ENCODE assay signal across 11 cellular contexts in genomic region chr11:1595994-1596575, GRCh38. TPM values are rescaled to one million over a fixed set of nuclear protein-coding genes. Genes with fewer than 3 reads are reported as not detected.
DNase-seq lines count a peak whose midpoint lies in the region; ATAC-seq, FAIRE-seq and TF ChIP-seq lines count a peak whose summit lies in the region.
"Not testable (repeated sequence)": the region's sequence is repeated elsewhere in the genome, so short reads cannot be mapped to it uniquely, and the experiment has no call there.
"Had no signal": no experiment of that assay in that cellular context is flagged by ENCODE, and none has a peak within 500 bp of the region (broad histone marks: within the 10 kb centered on the region; RNA-seq: fewer than 3 reads in every experiment).

No MANE protein-coding gene starts in this region.

- peak; percentile 82 for FAIRE-seq in GM12892 (lab: Jason Lieb, UNC)

- H3K27ac ChIP-seq in A673 (ENCODE audit: low read depth, low read length, poor library complexity, severe bottlenecking) = not testable (repeated sequence)

- intact Hi-C loops in A673 (cut with micrococcal nuclease; ENCODE audit: unreplicated experiment) = not testable (repeated sequence)

- not testable (repeated sequence) for H3K4me3 Mint-ChIP-seq in chondrocyte (ENCODE audit: unreplicated experiment); glutamatergic neuron (ENCODE audit: unreplicated experiment)

- not testable (repeated sequence) for H3K4me1 Mint-ChIP-seq in chondrocyte (ENCODE audit: low read depth); glutamatergic neuron (ENCODE audit: low read depth, unreplicated experiment)

- H3K4me3 ChIP-seq in A673 (ENCODE audit: low read depth, low read length, poor library complexity, severe bottlenecking); LNCaP clone FGC (ENCODE audit: low read depth, low read length): not testable (repeated sequence)

- not testable (repeated sequence) for H3K9me3 Mint-ChIP-seq in chondrocyte (ENCODE audit: low read depth); glutamatergic neuron (ENCODE audit: unreplicated experiment)

- in situ Hi-C loops in SK-MEL-5 (cut with HindIII; ENCODE audit: low pct_unique_long_range_greater_than_20kb, low sequenced_read_pairs) = not testable (repeated sequence)

- BruUV-seq in A673 (replicated peaks; lab: Mats Ljungman, UMichigan) = not testable (repeated sequence)

- POLR2A ChIA-PET in A673 (lab: Charles Lee; ENCODE audit: low non-redundant PET) = not testable (repeated sequence)

- ATAC-seq in left lobe of liver = peak; percentile 9

- peaks cover 75% of the 10 kb centered on the region for H3K27me3 Mint-ChIP-seq in chondrocyte (ENCODE audit: low read depth)
- H3K27me3 Mint-ChIP-seq in glutamatergic neuron (ENCODE audit: unreplicated experiment) = not testable (repeated sequence)

- H3K27ac Mint-ChIP-seq in chondrocyte (ENCODE audit: unreplicated experiment) = not testable (repeated sequence)
- H3K27ac Mint-ChIP-seq in glutamatergic neuron (ENCODE audit: unreplicated experiment) = peak overlapping the region; percentile 7

- H3K36me3 Mint-ChIP-seq in chondrocyte (ENCODE audit: low read depth) = not testable (repeated sequence)
- peaks cover 14% of the 10 kb centered on the region for H3K36me3 Mint-ChIP-seq in glutamatergic neuron (ENCODE audit: unreplicated experiment)

- not testable (repeated sequence) for H3K9me3 ChIP-seq in A673 (ENCODE audit: low read depth, low read length, poor library complexity, severe bottlenecking)

- not testable (repeated sequence) for TF ChIP-seq POLR2A in GM12892 (IDR thresholded peaks at IDR 0.05; ENCODE audit: low read depth, low read length)

- DNase-seq in A673 (ENCODE audit: low spot score) = peak; percentile 21
- not testable (repeated sequence) for DNase-seq in GM12892 (ENCODE audit: insufficient read length); LNCaP clone FGC (ENCODE audit: low read depth); glutamatergic neuron; left lobe of liver (ENCODE audit: low spot score)
- DNase-seq in SK-MEL-5 (ENCODE audit: low read depth, low spot score) = peak; percentile 60
- DNase-seq in chondrocyte (ENCODE audit: low spot score) = peak; percentile 11
- DNase-seq in superior temporal gyrus (ENCODE audit: extremely low spot score) = peak; percentile 43

- H3K36me3 ChIP-seq in A673 (ENCODE audit: insufficient read depth, low read length, poor library complexity, severe bottlenecking) = not testable (repeated sequence)

- H3K4me1 ChIP-seq in A673 (ENCODE audit: insufficient read depth, low read length, poor library complexity, severe bottlenecking) = not testable (repeated sequence)

- TF ChIP-seq CTCF in A673 (conservative IDR thresholded peaks at IDR 0.05; ENCODE audit: low read depth, low read length); glutamatergic neuron (IDR thresholded peaks at IDR 0.05; ENCODE audit: partially characterized antibody, unreplicated experiment): not testable (repeated sequence)
- peak; percentile 13; the same call in 1 of the 2 replicates for TF ChIP-seq CTCF in LNCaP clone FGC (IDR thresholded peaks at IDR 0.05; ENCODE audit: control insufficient read depth, extremely low read depth, insufficient read depth)
- peak; percentile 59 for TF ChIP-seq CTCF in chondrocyte (IDR thresholded peaks at IDR 0.05)

- not testable (repeated sequence) for H3K27me3 ChIP-seq in A673 (replicated peaks; ENCODE audit: insufficient read depth, low read depth, low read length, poor library complexity)

- CTCF ChIA-PET in A673 (lab: Charles Lee) = interaction anchor here (0.9 to 1.0 kb wide), 2 partner anchors 21 to 57 kb away, joined by 4 to 12 read pairs; no protein-coding TSS in a partner anchor

RNA-seq across cellular contexts. Expression of gene KRTAP5-2, which starts 2.0 kb away (rescaled TPM):
- not detected in 2 replicates for total RNA-seq in A673 (2021)
- not detected for polyA plus RNA-seq in GM12892 (2012; ENCODE audit: missing spikeins)
- 0.26 and 0.72 TPM in 2 replicates for total RNA-seq in SK-MEL-5 (2014; rRNA removed; shearing (Covaris generic))
- polyA plus RNA-seq in SK-MEL-5 (2015; cell fraction: cytosol; rRNA removed) = 0.33 and 0.61 TPM in 2 replicates
- not detected in 2 replicates for polyA plus RNA-seq in SK-MEL-5 (2015; cell fraction: nucleus; rRNA removed)
- total RNA-seq in chondrocyte = not detected in 3 replicates
- not detected for total RNA-seq in glutamatergic neuron (ENCODE audit: unreplicated experiment)
- total RNA-seq in left lobe of liver = not detected
- total RNA-seq: A172, Daoy, SJSA1 had no signal

RNA-seq across cellular contexts. Expression of gene KRTAP5-1, which starts 11.0 kb away (rescaled TPM):
- total RNA-seq in A673 (2021) (not detected in 2 replicates), chondrocyte (not detected in 3 replicates), glutamatergic neuron (ENCODE audit: unreplicated experiment) (not detected), left lobe of liver (not detected)
- polyA plus RNA-seq in GM12892 (2012; ENCODE audit: missing spikeins) = not detected
- not detected in 2 replicates for total RNA-seq in SK-MEL-5 (2014; rRNA removed; shearing (Covaris generic))
- polyA plus RNA-seq in SK-MEL-5 (2015; cell fraction: cytosol; rRNA removed) = not detected in 2 replicates
- polyA plus RNA-seq in SK-MEL-5 (2015; cell fraction: nucleus; rRNA removed) = not detected in 2 replicates
- total RNA-seq: A172, Daoy, SJSA1 had no signal

RNA-seq across cellular contexts. Expression of gene KRTAP5-3, which starts 12.2 kb away (rescaled TPM):
- total RNA-seq in A673 (2021) (not detected in 2 replicates), chondrocyte (not detected in 3 replicates), glutamatergic neuron (ENCODE audit: unreplicated experiment) (not detected), left lobe of liver (not detected)
- not detected for polyA plus RNA-seq in GM12892 (2012; ENCODE audit: missing spikeins)
- total RNA-seq in SK-MEL-5 (2014; rRNA removed; shearing (Covaris generic)) = not detected in 2 replicates
- polyA plus RNA-seq in SK-MEL-5 (2015; cell fraction: cytosol; rRNA removed) = not detected in 2 replicates
- not detected in 2 replicates for polyA plus RNA-seq in SK-MEL-5 (2015; cell fraction: nucleus; rRNA removed)
- total RNA-seq: A172, Daoy, SJSA1 had no signal

RNA-seq across cellular contexts. Expression of gene DUSP8, which starts 24.0 kb away (rescaled TPM):
- total RNA-seq in A673 (2021) (0.70 and 1.9 TPM in 2 replicates), chondrocyte (6.9 to 12.6 TPM (median 12.1 TPM) in 3 replicates), glutamatergic neuron (ENCODE audit: unreplicated experiment) (123 TPM), left lobe of liver (0.23 TPM)
- polyA plus RNA-seq in GM12892 (2012; ENCODE audit: missing spikeins) = 0.17 TPM
- 0.48 and 0.85 TPM in 2 replicates for total RNA-seq in SK-MEL-5 (2014; rRNA removed; shearing (Covaris generic))
- 3.2 and 3.3 TPM in 2 replicates for polyA plus RNA-seq in SK-MEL-5 (2015; cell fraction: cytosol; rRNA removed)
- 1.7 and 4.6 TPM in 2 replicates for polyA plus RNA-seq in SK-MEL-5 (2015; cell fraction: nucleus; rRNA removed)

RNA-seq across cellular contexts. Expression of gene KRTAP5-4, which starts 25.9 kb away (rescaled TPM):
- total RNA-seq in A673 (2021) (not detected in 2 replicates), chondrocyte (not detected in 3 replicates), glutamatergic neuron (ENCODE audit: unreplicated experiment) (not detected), left lobe of liver (not detected)
- not detected for polyA plus RNA-seq in GM12892 (2012; ENCODE audit: missing spikeins)
- total RNA-seq in SK-MEL-5 (2014; rRNA removed; shearing (Covaris generic)) = not detected in 2 replicates
- polyA plus RNA-seq in SK-MEL-5 (2015; cell fraction: cytosol; rRNA removed) = not detected in 2 replicates
- polyA plus RNA-seq in SK-MEL-5 (2015; cell fraction: nucleus; rRNA removed) = not detected in 2 replicates
- total RNA-seq: A172, Daoy, SJSA1 had no signal
